ENCODE assay signal across 8 cellular contexts in the genomic region with DNA sequence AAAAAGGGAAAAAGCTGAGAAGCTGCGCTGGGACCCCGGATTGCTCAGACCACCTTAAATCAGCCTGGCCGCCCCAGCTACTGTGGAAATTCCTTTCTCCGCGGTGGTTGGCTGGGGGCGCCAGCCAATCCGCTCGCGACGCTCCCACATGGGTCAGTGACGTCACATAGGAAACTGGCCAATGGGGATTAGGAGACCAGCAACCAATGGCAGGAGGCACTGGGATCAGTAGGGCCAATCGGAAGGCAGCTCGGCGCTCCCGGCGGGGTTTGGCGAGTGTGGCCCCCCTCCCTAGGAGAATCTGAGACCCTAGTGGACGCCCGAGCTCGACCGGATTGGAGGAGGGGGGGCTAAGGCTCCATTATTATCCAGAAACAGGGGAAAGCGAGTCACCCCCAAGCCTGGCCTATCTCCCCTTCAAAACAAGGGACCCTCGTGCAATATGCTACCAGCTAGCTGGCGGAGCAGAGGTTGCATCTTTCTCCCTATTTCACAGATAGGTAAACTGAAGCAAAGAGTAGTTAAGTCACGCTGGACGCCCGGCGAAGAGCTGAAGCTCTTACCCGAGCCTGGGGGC. TPM values are rescaled to one million over a fixed set of nuclear protein-coding genes. Genes with fewer than 3 reads are reported as not detected.
DNase-seq lines count a peak whose midpoint lies in the region; ATAC-seq lines count a peak whose summit lies in the region.

No MANE protein-coding gene starts in this region.

- H3K4me1 ChIP-seq in endocrine pancreas (ENCODE audit: control insufficient read depth, insufficient read depth, low read length) (no peaks in the 10 kb centered on the region), mesenchymal stem cell (ENCODE audit: control insufficient read depth, insufficient read depth, low read depth, low read length) (peaks cover 23% of the 10 kb centered on the region)

- ATAC-seq in GM21381 (IDR thresholded peaks at IDR 0.05; ENCODE audit: unreplicated experiment): peak; percentile 79

- H3K4me3 ChIP-seq in endocrine pancreas (ENCODE audit: control insufficient read depth, insufficient read depth, low read length) (peak overlapping the region; percentile 45), mesenchymal stem cell (ENCODE audit: insufficient read depth in 1 of 2, low read depth in 1 of 2, low read length in 2 of 2) (peak overlapping the region; percentile 55 to 82)

- H3K79me1 ChIP-seq in mesenchymal stem cell (replicated peaks; ENCODE audit: low read length, poor library complexity, severe bottlenecking): no peaks in the 10 kb centered on the region

- peak overlapping the region; percentile 73 for H2AFZ ChIP-seq in mesenchymal stem cell (ENCODE audit: low read depth, low read length)

- H3K9me3 ChIP-seq in endocrine pancreas (ENCODE audit: control insufficient read depth, low read length) (no peaks in the 10 kb centered on the region), mesenchymal stem cell (ENCODE audit: control insufficient read depth, low read length) (no peaks in the 10 kb centered on the region)

- H3K9ac ChIP-seq in endocrine pancreas (ENCODE audit: control insufficient read depth, insufficient read depth, low read length): peak overlapping the region; percentile 86
- H3K9ac ChIP-seq in mesenchymal stem cell (ENCODE audit: low read length): peak overlapping the region; percentile 92

- peak overlapping the region; percentile 94 for H4K8ac ChIP-seq in mesenchymal stem cell (ENCODE audit: low read length)

- H3K4me2 ChIP-seq in mesenchymal stem cell (ENCODE audit: low read length, poor library complexity, severe bottlenecking): peak overlapping the region; percentile 99

- WGBS in mesenchymal stem cell: under 1% methylated on average over 19 of the region's 29 CpGs

- H3K27me3 ChIP-seq in endocrine pancreas (ENCODE audit: control insufficient read depth, insufficient read depth, low read length): no peaks in the 10 kb centered on the region
- peaks cover 20 to 24% of the 10 kb centered on the region in 2 experiments for H3K27me3 ChIP-seq in mesenchymal stem cell (ENCODE audit: control insufficient read depth in 1 of 2, insufficient read depth in 1 of 2, low read length in 2 of 2)

- no peak overlapping the region for H3K14ac ChIP-seq in mesenchymal stem cell (ENCODE audit: low read length in 2 of 2)

- peak overlapping the region; percentile 67 for H2BK5ac ChIP-seq in mesenchymal stem cell (ENCODE audit: low read depth, low read length, poor library complexity, severe bottlenecking)

- H2AK5ac ChIP-seq in mesenchymal stem cell (ENCODE audit: low read length, severe bottlenecking): no peak overlapping the region

- no peak overlapping the region for H2BK15ac ChIP-seq in mesenchymal stem cell (ENCODE audit: low read depth, poor library complexity, severe bottlenecking)

- H3K27ac ChIP-seq in mesenchymal stem cell (ENCODE audit: low read length, poor library complexity, severe bottlenecking): peak overlapping the region; percentile 83

- H3K4ac ChIP-seq in mesenchymal stem cell (ENCODE audit: low read depth in 1 of 2, low read length in 2 of 2): peak overlapping the region; percentile 37 to 92

- H3K18ac ChIP-seq in mesenchymal stem cell (ENCODE audit: low read depth in 1 of 2, low read length in 2 of 2): peak overlapping the region; percentile 92 to 94

- H2BK12ac ChIP-seq in mesenchymal stem cell (ENCODE audit: low read length in 2 of 2): no peak overlapping the region

- H2BK120ac ChIP-seq in mesenchymal stem cell (ENCODE audit: low read depth, low read length): peak overlapping the region; percentile 91

- DNase-seq in COLO829 (ENCODE audit: low spot score) (peak; percentile 100), HUDEP-2 (lab: John Stamatoyannopoulos, UW; ENCODE audit: unreplicated experiment in 76 of 76) (peak; percentile 92 to 100 (median 99)), NOMO-1 treated with dmso at 0.1 percent for 144 hours (lab: John Stamatoyannopoulos, UW; ENCODE audit: unreplicated experiment) (peak; percentile 94), mesenchymal stem cell (peak; percentile 99)
- peak; percentile 94 for DNase-seq in activated CD8-positive, alpha-beta memory T cell treated with anti-CD3 and anti-CD28 coated beads, Interleukin-2, amount 50 U/mL, for 1 hour (ENCODE audit: extremely low read depth)
- DNase-seq in stimulated activated CD8-positive, alpha-beta memory T cell treated with anti-CD3 and anti-CD28 coated beads, Interleukin-12 subunit alpha, Interleukin-12 subunit beta, amount 100 ng/mL, for 24 hours (ENCODE audit: extremely low read depth): peak; percentile 91

- H4K91ac ChIP-seq in mesenchymal stem cell (ENCODE audit: low read length): no peak overlapping the region

- H3K36me3 ChIP-seq in endocrine pancreas (ENCODE audit: control insufficient read depth, insufficient read depth, low read length) (no peaks in the 10 kb centered on the region), mesenchymal stem cell (ENCODE audit: control insufficient read depth in 1 of 2, insufficient read depth in 2 of 2, low read depth in 1 of 2, low read length in 2 of 2) (no peaks in the 10 kb centered on the region)

- no peak overlapping the region for H3K23ac ChIP-seq in mesenchymal stem cell (ENCODE audit: low read length in 2 of 2)

RNA-seq across cellular contexts. Expression of gene TLE2, which starts 6.5 kb away (rescaled TPM):
- 9.5 TPM for polyA plus RNA-seq in mesenchymal stem cell (2013, experiment 1 of 2)
- 8.7 TPM for polyA plus RNA-seq in mesenchymal stem cell (2013, experiment 2 of 2)

RNA-seq across cellular contexts. Expression of gene TLE5, which starts 26.7 kb away (rescaled TPM):
- 329 TPM for polyA plus RNA-seq in mesenchymal stem cell (2013, experiment 1 of 2)
- polyA plus RNA-seq in mesenchymal stem cell (2013, experiment 2 of 2): 321 TPM

RNA-seq across cellular contexts. Expression of gene TLE6, which starts 58.3 kb away (rescaled TPM):
- 2.3 TPM for polyA plus RNA-seq in mesenchymal stem cell (2013, experiment 1 of 2)
- 1.6 TPM for polyA plus RNA-seq in mesenchymal stem cell (2013, experiment 2 of 2)

RNA-seq across cellular contexts. Expression of gene GNA11, which starts 58.5 kb away (rescaled TPM):
- polyA plus RNA-seq in mesenchymal stem cell (2013, experiment 1 of 2): 49.8 TPM
- 49.0 TPM for polyA plus RNA-seq in mesenchymal stem cell (2013, experiment 2 of 2)

Comparison
In these comparisons a context has a peak if more than half of its experiments do, and no peak if none do; other contexts are left out.
1. Peak in every context shown above with its lines: DNase-seq, ATAC-seq, H3K4me3 ChIP-seq and H3K27ac ChIP-seq.